ENCODE assay signal across 19 cellular contexts in the genomic region with DNA sequence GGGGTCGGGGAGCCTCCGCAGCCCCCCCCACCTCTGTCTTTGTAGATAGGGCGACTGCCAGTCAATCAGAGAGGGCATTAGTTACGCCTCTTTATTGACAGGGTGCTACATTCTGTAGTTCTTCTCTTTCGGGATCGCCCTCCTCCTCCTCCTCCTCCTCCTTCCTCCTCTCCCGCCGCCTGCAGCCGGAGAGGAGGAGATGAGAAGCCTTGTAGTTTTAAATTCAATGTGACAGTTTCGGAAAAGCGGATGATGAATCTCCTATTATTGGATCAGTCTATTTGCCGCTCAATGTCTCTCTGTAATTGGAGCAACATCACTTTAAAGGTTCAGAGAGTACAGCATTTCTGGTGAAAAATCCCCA. TPM values are rescaled to one million over a fixed set of nuclear protein-coding genes. Genes with fewer than 3 reads are reported as not detected.
DNase-seq lines count a peak whose midpoint lies in the region; ATAC-seq and TF ChIP-seq lines count a peak whose summit lies in the region.
"Had no signal": no experiment of that assay in that cellular context is flagged by ENCODE, and none has a peak within 500 bp of the region (broad histone marks: within the 10 kb centered on the region; RNA-seq: fewer than 3 reads in every experiment).

No MANE protein-coding gene starts in this region.

- no peak for ATAC-seq in CD4-positive, CD25-positive, alpha-beta regulatory T cell (ENCODE audit: low read depth in 2 of 2)
- no peak for ATAC-seq in natural killer cell
- ATAC-seq: left cardiac atrium had no signal

- peak overlapping the region in 1 of 3 donors; percentile 94 for H3K27ac Mint-ChIP-seq in CD4-positive, CD25-positive, alpha-beta regulatory T cell
- peak overlapping the region in 2 of 8 donors; percentile 64 to 85 for H3K27ac Mint-ChIP-seq in CD8-positive, alpha-beta memory T cell
- no peak overlapping the region for H3K27ac Mint-ChIP-seq in activated naive CD8-positive, alpha-beta T cell treated with anti-CD3 and anti-CD28 coated beads for 36 hours
- peak overlapping the region; percentile 55 to 69 for H3K27ac Mint-ChIP-seq in natural killer cell
- H3K27ac Mint-ChIP-seq: CD14-positive monocyte, endodermal cell, progenitor cell of endocrine pancreas had no signal

- in situ Hi-C loops in GM13976 (cut with MboI; ENCODE audit: low sequenced_read_pairs, unreplicated experiment): no loop called here

- DNase-seq in CD4-positive, CD25-positive, alpha-beta regulatory T cell: no peak
- DNase-seq in CD8-positive, alpha-beta memory T cell: no peak
- DNase-seq in activated naive CD8-positive, alpha-beta T cell treated with anti-CD3 and anti-CD28 coated beads for 36 hours: no peak
- no peak for DNase-seq in natural killer cell
- no peak for DNase-seq in GF-D8 (lab: John Stamatoyannopoulos, UW)
- no peak for DNase-seq in OCI-M2 (lab: John Stamatoyannopoulos, UW; ENCODE audit: unreplicated experiment)
- DNase-seq in midbrain (lab: John Stamatoyannopoulos, UW): no peak
- no peak for DNase-seq in GM13976 (ENCODE audit: low spot score)
- DNase-seq: left cardiac atrium, NCI-H2107, NCI-H774, Peyer's patch, spleen, upper lobe of left lung had no signal

- H3K36me3 ChIP-seq in CD4-positive, CD25-positive, alpha-beta regulatory T cell (ENCODE audit: control insufficient read depth, insufficient read depth, low read length): no peaks in the 10 kb centered on the region
- no peaks in the 10 kb centered on the region for H3K36me3 ChIP-seq in CD8-positive, alpha-beta memory T cell (ENCODE audit: insufficient read depth, low read length)
- H3K36me3 ChIP-seq: Peyer's patch, spleen, upper lobe of left lung had no signal

- no peak overlapping the region for H3K27ac ChIP-seq in CD4-positive, CD25-positive, alpha-beta regulatory T cell (ENCODE audit: insufficient read depth, low read length, poor library complexity, severe bottlenecking)
- H3K27ac ChIP-seq in CD8-positive, alpha-beta memory T cell (ENCODE audit: low read depth, low read length): no peak overlapping the region
- H3K27ac ChIP-seq: Peyer's patch, spleen, upper lobe of left lung had no signal

- peaks cover 25% of the 10 kb centered on the region for H3K27me3 ChIP-seq in CD4-positive, CD25-positive, alpha-beta regulatory T cell (ENCODE audit: control insufficient read depth, insufficient read depth, low read length)
- peaks cover 54% of the 10 kb centered on the region for H3K27me3 ChIP-seq in CD8-positive, alpha-beta memory T cell (ENCODE audit: insufficient read depth, low read length, poor library complexity, severe bottlenecking)

- CTCF ChIA-PET in CD8-positive, alpha-beta memory T cell (lab: Charles Lee): no interaction called here

- intact Hi-C loops in natural killer cell (cut with micrococcal nuclease): no loop called here

- peak overlapping the region; percentile 1 to 85 (median 50) for H3K4me3 Mint-ChIP-seq in CD4-positive, CD25-positive, alpha-beta regulatory T cell
- peak overlapping the region in 6 of 7 donors; percentile 11 to 71 (median 49) for H3K4me3 Mint-ChIP-seq in CD8-positive, alpha-beta memory T cell
- H3K4me3 Mint-ChIP-seq in activated naive CD8-positive, alpha-beta T cell treated with anti-CD3 and anti-CD28 coated beads for 36 hours: peak overlapping the region; percentile 47
- H3K4me3 Mint-ChIP-seq in natural killer cell: peak overlapping the region; percentile 67
- H3K4me3 Mint-ChIP-seq: endodermal cell had no signal

- H3K27me3 Mint-ChIP-seq in CD4-positive, CD25-positive, alpha-beta regulatory T cell: peaks cover 65% of the 10 kb centered on the region
- peaks cover 57 to 58% of the 10 kb centered on the region in 2 donors for H3K27me3 Mint-ChIP-seq in CD8-positive, alpha-beta memory T cell
- peaks cover 77% of the 10 kb centered on the region for H3K27me3 Mint-ChIP-seq in activated naive CD8-positive, alpha-beta T cell treated with anti-CD3 and anti-CD28 coated beads for 36 hours
- H3K27me3 Mint-ChIP-seq in natural killer cell (ENCODE audit: low read depth in 2 of 2): peaks cover 44 to 45% of the 10 kb centered on the region in 2 donors

- peaks cover 10% of the 10 kb centered on the region for H3K4me1 ChIP-seq in CD4-positive, CD25-positive, alpha-beta regulatory T cell (ENCODE audit: control insufficient read depth, insufficient read depth, low read length, poor library complexity, severe bottlenecking)
- peaks cover 2% of the 10 kb centered on the region for H3K4me1 ChIP-seq in CD8-positive, alpha-beta memory T cell (ENCODE audit: insufficient read depth, low read length)

- TF ChIP-seq CTCF in natural killer cell (IDR thresholded peaks at IDR 0.05) (no peak), GM13976 (IDR thresholded peaks at IDR 0.05; ENCODE audit: borderline replicate concordance, control extremely low read depth, extremely low read depth, insufficient read depth, missing control alignments) (no peak)

- H3K9me3 ChIP-seq in CD4-positive, CD25-positive, alpha-beta regulatory T cell (ENCODE audit: control insufficient read depth in 2 of 2, low read length in 2 of 2): no peaks in the 10 kb centered on the region
- H3K9me3 ChIP-seq in CD8-positive, alpha-beta memory T cell (ENCODE audit: low read length): no peaks in the 10 kb centered on the region
- H3K9me3 ChIP-seq: upper lobe of left lung had no signal

- POLR2A ChIA-PET in CD8-positive, alpha-beta memory T cell (lab: Charles Lee): no interaction called here

- peaks cover 0 to 9% (median 0%) of the 10 kb centered on the region in 7 donors for H3K9me3 Mint-ChIP-seq in CD4-positive, CD25-positive, alpha-beta regulatory T cell
- H3K9me3 Mint-ChIP-seq in CD8-positive, alpha-beta memory T cell: peaks cover 0 to 5% (median 0%) of the 10 kb centered on the region in 5 donors
- H3K9me3 Mint-ChIP-seq in activated naive CD8-positive, alpha-beta T cell treated with anti-CD3 and anti-CD28 coated beads for 36 hours: no peaks in the 10 kb centered on the region
- H3K9me3 Mint-ChIP-seq in natural killer cell: no peaks in the 10 kb centered on the region
- H3K9me3 Mint-ChIP-seq: endodermal cell had no signal

- H3K4me1 Mint-ChIP-seq in CD4-positive, CD25-positive, alpha-beta regulatory T cell: peaks cover 0 to 40% (median 10%) of the 10 kb centered on the region in 4 donors
- peaks cover 16 to 31% (median 22%) of the 10 kb centered on the region in 3 donors for H3K4me1 Mint-ChIP-seq in CD8-positive, alpha-beta memory T cell
- H3K4me1 Mint-ChIP-seq in activated naive CD8-positive, alpha-beta T cell treated with anti-CD3 and anti-CD28 coated beads for 36 hours: peaks cover 20% of the 10 kb centered on the region
- H3K4me1 Mint-ChIP-seq in natural killer cell: peaks cover 19 to 24% of the 10 kb centered on the region in 2 donors

- H3K36me3 Mint-ChIP-seq in CD4-positive, CD25-positive, alpha-beta regulatory T cell: no peaks in the 10 kb centered on the region
- no peaks in the 10 kb centered on the region for H3K36me3 Mint-ChIP-seq in CD8-positive, alpha-beta memory T cell
- peaks cover 2% of the 10 kb centered on the region for H3K36me3 Mint-ChIP-seq in activated naive CD8-positive, alpha-beta T cell treated with anti-CD3 and anti-CD28 coated beads for 36 hours
- no peaks in the 10 kb centered on the region for H3K36me3 Mint-ChIP-seq in natural killer cell

- H3K4me3 ChIP-seq in CD4-positive, CD25-positive, alpha-beta regulatory T cell (ENCODE audit: low read depth, low read length): no peak overlapping the region
- no peak overlapping the region for H3K4me3 ChIP-seq in CD8-positive, alpha-beta memory T cell (ENCODE audit: low read length)
- H3K4me3 ChIP-seq: Peyer's patch, spleen, upper lobe of left lung had no signal

RNA-seq across cellular contexts. Expression of a gene that starts 0.6 kb away (rescaled TPM):
- total RNA-seq in CD4-positive, CD25-positive, alpha-beta regulatory T cell: not detected
- polyA plus RNA-seq in CD4-positive, CD25-positive, alpha-beta regulatory T cell: not detected
- total RNA-seq in CD8-positive, alpha-beta memory T cell: not detected
- not detected for polyA plus RNA-seq in CD8-positive, alpha-beta memory T cell
- not detected for total RNA-seq in activated naive CD8-positive, alpha-beta T cell treated with anti-CD3 and anti-CD28 coated beads for 36 hours
- total RNA-seq in natural killer cell: not detected
- total RNA-seq: fibroblast of villous mesenchyme, left cardiac atrium, mucosa of gallbladder, Peyer's patch, progenitor cell of endocrine pancreas, spleen, upper lobe of left lung had no signal
- polyA plus RNA-seq: CD14-positive monocyte, spleen had no signal
